In the genomic region with DNA sequence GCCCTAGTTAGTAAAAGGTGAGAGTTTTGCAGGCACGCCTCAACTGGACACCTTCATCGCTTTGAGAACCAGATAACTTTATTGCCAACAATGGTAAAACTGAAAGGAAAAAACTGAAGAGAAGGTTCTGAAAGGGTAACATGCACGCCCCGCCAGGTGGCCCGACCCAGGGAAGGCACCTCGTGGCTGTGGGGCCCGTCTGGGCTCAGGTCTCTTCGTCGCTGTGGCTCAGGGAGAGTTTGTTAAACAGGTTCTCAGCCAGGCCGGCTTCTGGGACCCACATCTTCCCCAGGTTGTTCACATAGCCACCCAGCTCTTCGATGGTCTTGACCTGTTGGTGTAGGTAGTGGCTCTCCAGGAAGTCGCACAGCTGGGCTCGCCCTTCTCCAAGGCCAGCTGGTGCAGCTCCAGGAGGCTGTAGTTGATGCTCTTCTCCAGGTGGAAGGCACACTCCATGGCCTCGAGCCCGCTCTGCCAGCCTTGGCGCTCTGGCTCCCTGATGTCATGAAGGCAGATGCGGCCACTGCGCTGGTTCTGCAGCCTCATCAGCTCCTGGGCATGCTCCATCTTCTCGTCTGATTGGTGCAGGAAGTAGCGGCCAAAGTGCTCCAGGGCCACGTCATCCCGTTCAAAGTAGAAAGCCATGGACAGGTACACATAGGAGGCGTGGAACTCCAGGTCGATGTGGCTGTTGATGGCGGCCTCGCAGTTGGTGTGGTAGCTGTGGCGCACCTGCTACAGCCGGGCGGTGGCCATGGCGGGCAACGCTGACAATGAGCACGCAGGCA, we compare ENCODE assay signal across 28 cellular contexts.
"Had no signal": no experiment of that assay in that cellular context is flagged by ENCODE, and none has a peak within 500 bp of the region (broad histone marks: within the 10 kb centered on the region; RNA-seq: fewer than 3 reads in every experiment).

No MANE protein-coding gene starts in this region.

- H3K9me3 ChIP-seq: adrenal gland, body of pancreas, colonic mucosa had no signal

- H3K36me3 Mint-ChIP-seq: activated naive CD4-positive, alpha-beta T cell treated with anti-CD3 and anti-CD28 coated beads, Interleukin-2, amount 50 U/mL, for 24 hours; activated naive CD8-positive, alpha-beta T cell treated with anti-CD3 and anti-CD28 coated beads for 36 hours; T-cell had no signal

- H3K27me3 Mint-ChIP-seq: activated CD4-positive, alpha-beta memory T cell treated with anti-CD3 and anti-CD28 coated beads, Interleukin-2, amount 10 ng/mL, durations not matched to agents 7 days and 5 days; activated CD4-positive, alpha-beta T cell treated with anti-CD3 and anti-CD28 coated beads for 36 hours; activated CD4-positive, alpha-beta T cell treated with anti-CD3 and anti-CD28 coated beads, Interleukin-2, amount 10 ng/mL, durations not matched to agents 7 days and 5 days; activated naive CD4-positive, alpha-beta T cell treated with anti-CD3 and anti-CD28 coated beads, Interleukin-2, amount 50 U/mL, for 24 hours; activated naive CD8-positive, alpha-beta T cell treated with anti-CD3 and anti-CD28 coated beads for 36 hours; activated naive CD8-positive, alpha-beta T cell treated with anti-CD3 and anti-CD28 coated beads, Interleukin-2, amount 50 U/mL, for 24 hours had no signal

- H3K4me3 Mint-ChIP-seq: activated CD4-positive, alpha-beta memory T cell treated with anti-CD3 and anti-CD28 coated beads, Interleukin-2, amount 10 ng/mL, durations not matched to agents 7 days and 5 days; activated CD4-positive, alpha-beta T cell treated with anti-CD3 and anti-CD28 coated beads for 36 hours; activated CD4-positive, alpha-beta T cell treated with anti-CD3 and anti-CD28 coated beads, Interleukin-2, amount 10 ng/mL, durations not matched to agents 7 days and 5 days; activated naive CD4-positive, alpha-beta T cell treated with anti-CD3 and anti-CD28 coated beads for 36 hours; activated naive CD4-positive, alpha-beta T cell treated with anti-CD3 and anti-CD28 coated beads, Interleukin-2, amount 50 U/mL, for 24 hours; activated naive CD8-positive, alpha-beta T cell treated with anti-CD3 and anti-CD28 coated beads for 36 hours; activated naive CD8-positive, alpha-beta T cell treated with anti-CD3 and anti-CD28 coated beads, Interleukin-2, amount 50 U/mL, for 24 hours; activated T-cell treated with anti-CD3 and anti-CD28 coated beads, Interleukin-2, amount 50 U/mL, for 24 hours; activated T-cell treated with anti-CD3 and anti-CD28 coated beads, Interleukin-2, amount 50 U/mL, for 72 hours; endodermal cell; T-cell; T-helper 1 cell treated with Interleukin-12 subunit alpha and Interleukin-12 subunit beta and Interleukin-4 antibody, amounts not matched to agents 30 μg/mL and 1 μg/mL, for 36 hours; T-helper 2 cell treated with Interferon-gamma antibody and Interleukin-4, amounts not matched to agents 5 μg/mL and 100 μg/mL, for 36 hours had no signal

- H3K4me1 ChIP-seq: adrenal gland, body of pancreas, colonic mucosa had no signal

- H3K27ac Mint-ChIP-seq: activated CD4-positive, alpha-beta memory T cell treated with anti-CD3 and anti-CD28 coated beads, Interleukin-2, amount 10 ng/mL, durations not matched to agents 7 days and 5 days; activated CD4-positive, alpha-beta T cell treated with anti-CD3 and anti-CD28 coated beads for 36 hours; activated CD4-positive, alpha-beta T cell treated with anti-CD3 and anti-CD28 coated beads, Interleukin-2, amount 10 ng/mL, durations not matched to agents 7 days and 5 days; activated naive CD4-positive, alpha-beta T cell treated with anti-CD3 and anti-CD28 coated beads for 36 hours; activated naive CD4-positive, alpha-beta T cell treated with anti-CD3 and anti-CD28 coated beads, Interleukin-2, amount 50 U/mL, for 24 hours; activated naive CD8-positive, alpha-beta T cell treated with anti-CD3 and anti-CD28 coated beads for 36 hours; activated naive CD8-positive, alpha-beta T cell treated with anti-CD3 and anti-CD28 coated beads, Interleukin-2, amount 50 U/mL, for 24 hours; activated T-cell treated with anti-CD3 and anti-CD28 coated beads, Interleukin-2, amount 50 U/mL, for 24 hours; activated T-cell treated with anti-CD3 and anti-CD28 coated beads, Interleukin-2, amount 50 U/mL, for 72 hours; endodermal cell; T-cell; T-helper 1 cell treated with Interleukin-12 subunit alpha and Interleukin-12 subunit beta and Interleukin-4 antibody, amounts not matched to agents 30 μg/mL and 1 μg/mL, for 36 hours; T-helper 2 cell treated with Interferon-gamma antibody and Interleukin-4, amounts not matched to agents 5 μg/mL and 100 μg/mL, for 36 hours had no signal

- H3K27me3 ChIP-seq: adrenal gland, body of pancreas, colonic mucosa had no signal

- H3K27ac ChIP-seq: adrenal gland, body of pancreas, colonic mucosa had no signal

- DNase-seq: activated CD4-positive, alpha-beta memory T cell treated with anti-CD3 and anti-CD28 coated beads, Interleukin-2, amount 10 ng/mL, durations not matched to agents 7 days and 5 days; activated CD4-positive, alpha-beta T cell treated with anti-CD3 and anti-CD28 coated beads for 36 hours; activated CD4-positive, alpha-beta T cell treated with anti-CD3 and anti-CD28 coated beads, Interleukin-2, amount 10 ng/mL, durations not matched to agents 7 days and 5 days; activated CD4-positive, alpha-beta T cell treated with anti-CD3 and anti-CD28 coated beads, Interleukin-2, amount 50 U/mL, for 4 hours; activated CD4-positive, CD25-positive, alpha-beta regulatory T cell; activated CD4-positive, CD25-positive, alpha-beta regulatory T cell treated with anti-CD3 and anti-CD28 coated beads, Interleukin-2, amount 50 U/mL, for 72 hours; activated CD8-positive, alpha-beta memory T cell treated with anti-CD3 and anti-CD28 coated beads, Interleukin-2, amount 50 U/mL, for 48 hours; activated naive CD4-positive, alpha-beta T cell treated with anti-CD3 and anti-CD28 coated beads for 36 hours; activated naive CD8-positive, alpha-beta T cell treated with anti-CD3 and anti-CD28 coated beads for 36 hours; activated naive CD8-positive, alpha-beta T cell treated with anti-CD3 and anti-CD28 coated beads, Interleukin-2, amount 50 U/mL, for 24 hours; activated T-cell treated with anti-CD3 and anti-CD28 coated beads for 4 hours; activated T-cell treated with anti-CD3 and anti-CD28 coated beads, Interleukin-2, amount 50 U/mL, for 24 hours; activated T-cell treated with anti-CD3 and anti-CD28 coated beads, Interleukin-2, amount 50 U/mL, for 72 hours; adrenal gland; amygdala; aorta; body of pancreas; caudate nucleus; colonic mucosa; effector memory CD4-positive, alpha-beta T cell; endodermal cell; foreskin fibroblast; head of caudate nucleus; T-cell; T1000 had no signal

- H3K9me3 Mint-ChIP-seq: activated CD4-positive, alpha-beta memory T cell treated with anti-CD3 and anti-CD28 coated beads, Interleukin-2, amount 10 ng/mL, durations not matched to agents 7 days and 5 days; activated CD4-positive, alpha-beta T cell treated with anti-CD3 and anti-CD28 coated beads, Interleukin-2, amount 10 ng/mL, durations not matched to agents 7 days and 5 days; activated naive CD4-positive, alpha-beta T cell treated with anti-CD3 and anti-CD28 coated beads for 36 hours; activated naive CD4-positive, alpha-beta T cell treated with anti-CD3 and anti-CD28 coated beads, Interleukin-2, amount 50 U/mL, for 24 hours; activated naive CD8-positive, alpha-beta T cell treated with anti-CD3 and anti-CD28 coated beads for 36 hours; activated naive CD8-positive, alpha-beta T cell treated with anti-CD3 and anti-CD28 coated beads, Interleukin-2, amount 50 U/mL, for 24 hours; activated T-cell treated with anti-CD3 and anti-CD28 coated beads, Interleukin-2, amount 50 U/mL, for 24 hours; T-helper 1 cell treated with Interleukin-12 subunit alpha and Interleukin-12 subunit beta and Interleukin-4 antibody, amounts not matched to agents 30 μg/mL and 1 μg/mL, for 36 hours; T-helper 2 cell treated with Interferon-gamma antibody and Interleukin-4, amounts not matched to agents 5 μg/mL and 100 μg/mL, for 36 hours had no signal

- H3K4me1 Mint-ChIP-seq: activated CD4-positive, alpha-beta memory T cell treated with anti-CD3 and anti-CD28 coated beads, Interleukin-2, amount 10 ng/mL, durations not matched to agents 7 days and 5 days; activated CD4-positive, alpha-beta T cell treated with anti-CD3 and anti-CD28 coated beads for 36 hours; activated CD4-positive, alpha-beta T cell treated with anti-CD3 and anti-CD28 coated beads, Interleukin-2, amount 10 ng/mL, durations not matched to agents 7 days and 5 days; activated naive CD4-positive, alpha-beta T cell treated with anti-CD3 and anti-CD28 coated beads, Interleukin-2, amount 50 U/mL, for 24 hours; activated naive CD8-positive, alpha-beta T cell treated with anti-CD3 and anti-CD28 coated beads for 36 hours; activated naive CD8-positive, alpha-beta T cell treated with anti-CD3 and anti-CD28 coated beads, Interleukin-2, amount 50 U/mL, for 24 hours; endodermal cell; T-cell had no signal

- H3K4me3 ChIP-seq: adrenal gland, body of pancreas, colonic mucosa had no signal

- H3K36me3 ChIP-seq: adrenal gland, colonic mucosa had no signal
